ENCODE assay signal across 24 cellular contexts in genomic region chr10:60147576-60148265, GRCh38.
DNase-seq lines count a peak whose midpoint lies in the region; ATAC-seq, FAIRE-seq and TF ChIP-seq lines count a peak whose summit lies in the region.
"Had no signal": no experiment of that assay in that cellular context is flagged by ENCODE, and none has a peak within 500 bp of the region (broad histone marks: within the 10 kb centered on the region; RNA-seq: fewer than 3 reads in every experiment).

No MANE protein-coding gene starts in this region.

- POLR2A ChIA-PET in A549 (lab: Yijun Ruan, JAX): no interaction called here
- POLR2A ChIA-PET in PC-9 (lab: Charles Lee; ENCODE audit: unreplicated experiment): no interaction called here

- CTCF ChIA-PET in A549 (lab: Yijun Ruan, JAX): no interaction called here
- CTCF ChIA-PET in PC-9 (lab: Charles Lee): no interaction called here

- H3K4me1 ChIP-seq in A549 (peaks cover 23% of the 10 kb centered on the region), PC-9 (replicated peaks; ENCODE audit: insufficient read depth) (peaks cover 21% of the 10 kb centered on the region), sigmoid colon (peaks cover 0 to 37% (median 30%) of the 10 kb centered on the region in 4 donors)
- H3K4me1 ChIP-seq: BLaER1, lower lobe of right lung, prostate gland had no signal

- TF ChIP-seq RAD21 in A549 (conservative IDR thresholded peaks at IDR 0.05 in 1 of 2, IDR thresholded peaks at IDR 0.05 in 1 of 2): no peak

- H3K36me3 ChIP-seq in PC-9 (ENCODE audit: low read depth) (no peaks in the 10 kb centered on the region), sigmoid colon (no peaks in the 10 kb centered on the region)
- H3K36me3 ChIP-seq: BLaER1, lower lobe of right lung, prostate gland, thoracic aorta had no signal

- no peak overlapping the region for H2AFZ ChIP-seq in PC-9

- H3K27me3 ChIP-seq in PC-9 (ENCODE audit: insufficient read depth, low read depth) (no peaks in the 10 kb centered on the region), sigmoid colon (no peaks in the 10 kb centered on the region)
- H3K27me3 ChIP-seq: BLaER1 had no signal

- no peaks in the 10 kb centered on the region for H3K9me2 ChIP-seq in PC-9 (ENCODE audit: insufficient read depth)

- peak overlapping the region; percentile 64 to 66 for H3K27ac ChIP-seq in A549
- H3K27ac ChIP-seq in PC-9: peak overlapping the region; percentile 47
- peak overlapping the region in 3 of 4 donors; percentile 34 to 45 (median 44) for H3K27ac ChIP-seq in sigmoid colon
- H3K27ac ChIP-seq: BLaER1, lower lobe of right lung, prostate gland, SK-N-MC had no signal

- no peak for TF ChIP-seq EP300 in A549 (IDR thresholded peaks at IDR 0.05)
- TF ChIP-seq EP300 in sigmoid colon (IDR thresholded peaks at IDR 0.05): no peak

- TF ChIP-seq CTCF in A549 (IDR thresholded peaks at IDR 0.05) (no peak), PC-9 (conservative IDR thresholded peaks at IDR 0.05) (no peak), sigmoid colon (IDR thresholded peaks at IDR 0.05) (no peak)

- WGBS in A549 (ENCODE audit: missing lambda C conversion rate): 79% methylated on average over 3 of the region's 3 CpGs
- 81 to 85% methylated on average over 3 of the region's 3 CpGs for WGBS in sigmoid colon, 2 donors

- H3K9me3 ChIP-seq in A549 (0 out of 3 replicates have a peak, but pooled peaks cover 6% of the 10 kb centered on the region), PC-9 (ENCODE audit: insufficient read depth, low read depth) (no peaks in the 10 kb centered on the region; the same call in 1 of the 2 replicates), sigmoid colon (no peaks in the 10 kb centered on the region)
- H3K9me3 ChIP-seq: BLaER1, lower lobe of right lung, prostate gland, thoracic aorta had no signal

- intact Hi-C loops in PC-9 (cut with micrococcal nuclease; ENCODE audit: unreplicated experiment) (loop anchor here (1.0 kb wide), 1 partner anchor 7 kb away; no protein-coding TSS in a partner anchor), left colon (cut with DNase I, micrococcal nuclease) (no loop called here), sigmoid colon (cut with DNase I) (loop anchor here (10.0 kb wide), 2 partner anchors 243 to 797 kb away; partner anchors contain the start of genes CCDC6 and RHOBTB1)

- peak overlapping the region; percentile 83 for H3K4me2 ChIP-seq in A549
- H3K4me2 ChIP-seq in PC-9: peak overlapping the region; percentile 35
- H3K4me2 ChIP-seq: BLaER1 had no signal

- FAIRE-seq in A549 (lab: Jason Lieb, UNC): no peak

- no peaks in the 10 kb centered on the region for H3K79me2 ChIP-seq in PC-9 (ENCODE audit: low read depth)

- no peak for TF ChIP-seq POLR2A in A549 (IDR thresholded peaks at IDR 0.05; ENCODE audit: low read length)
- TF ChIP-seq POLR2A in sigmoid colon (IDR thresholded peaks at IDR 0.05): no peak

- DNase-seq in A549 (ENCODE audit: low read depth in 1 of 2, low spot score in 1 of 2) (no peak), PC-9 (no peak), left colon (no peak), sigmoid colon (no peak), HUDEP-2 (lab: John Stamatoyannopoulos, UW; ENCODE audit: unreplicated experiment in 76 of 76) (no peak), cerebellar cortex (ENCODE audit: low spot score) (no peak)
- DNase-seq in activated CD4-positive, alpha-beta T cell treated with anti-CD3 and anti-CD28 coated beads for 48 hours: no peak
- DNase-seq: activated CD4-positive, alpha-beta memory T cell treated with anti-CD3 and anti-CD28 coated beads, Interleukin-2, amount 10 ng/mL, durations not matched to agents 7 days and 5 days; activated CD4-positive, CD25-positive, alpha-beta regulatory T cell treated with anti-CD3 and anti-CD28 coated beads, Interleukin-2, amount 50 U/mL, for 72 hours; activated CD8-positive, alpha-beta memory T cell treated with anti-CD3 and anti-CD28 coated beads, Interleukin-2, amount 50 U/mL, for 48 hours; aorta; central memory CD4-positive, alpha-beta T cell; DMS79 treated with DMSO at 0.1 percent for 48 hours; GF-D8; GOT3; lower lobe of right lung; NCI-H1105; NCI-H1930; NCI-H526 treated with DMSO at 0.1 percent for 48 hours; T-helper 17 cell had no signal

- H4K20me1 ChIP-seq in PC-9 (ENCODE audit: insufficient read depth): no peaks in the 10 kb centered on the region
- H4K20me1 ChIP-seq: BLaER1 had no signal

- ATAC-seq in A549 (peak in 1 of 2 experiments; percentile 19; a peak in 1 of 6 replicates), left colon (peak; percentile 16)
- ATAC-seq: T-helper 17 cell had no signal

- peak overlapping the region; percentile 6; the same call in 1 of the 3 replicates for H3K4me3 ChIP-seq in A549
- no peak overlapping the region for H3K4me3 ChIP-seq in PC-9
- no peak overlapping the region for H3K4me3 ChIP-seq in sigmoid colon
- H3K4me3 ChIP-seq: BLaER1, lower lobe of right lung, prostate gland, SK-N-MC, thoracic aorta had no signal

- no TSS peak for BruUV-seq in PC-9 (replicated peaks; lab: Mats Ljungman, UMichigan)

- peaks cover 13% of the 10 kb centered on the region for H3F3A ChIP-seq in PC-9 (ENCODE audit: insufficient read depth, low read depth)

TF ChIP-seq in A549, 52 proteins besides CTCF, POLR2A, EP300 and RAD21:
- TF ChIP-seq RCOR1 (IDR thresholded peaks at IDR 0.05; ENCODE audit: low read depth, low read length) (no peak), ZNF302 (CRISPR knock-in tag; IDR thresholded peaks at IDR 0.05) (no peak)

Comparison
In these comparisons a context has a peak if more than half of its experiments do, and no peak if none do; other contexts are left out.
1. intact Hi-C loops: an anchor here in PC-9 (1.0 kb wide) and sigmoid colon (10.0 kb wide); none called in left colon.